Comparison of ENCODE assay signal across 12 cellular contexts in the genomic region with DNA sequence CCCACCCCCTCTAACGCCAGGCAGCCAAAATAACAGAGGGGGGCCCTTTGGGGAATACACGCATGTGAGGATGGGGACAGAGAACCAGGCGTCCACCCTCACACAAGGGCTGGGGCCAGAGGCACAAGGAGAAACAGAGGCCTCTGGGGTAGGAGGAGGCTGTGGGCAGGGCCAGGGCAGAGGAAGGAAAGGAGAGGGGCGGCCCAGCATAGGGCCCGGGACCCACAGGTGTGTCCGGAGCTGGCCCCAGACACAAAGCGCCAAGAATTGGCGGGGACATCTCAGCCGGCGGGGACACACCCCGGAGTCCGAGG. TPM values are rescaled to one million over a fixed set of nuclear protein-coding genes. Genes with fewer than 3 reads are reported as not detected.
DNase-seq lines count a peak whose midpoint lies in the region; ATAC-seq and TF ChIP-seq lines count a peak whose summit lies in the region.
"Had no signal": no experiment of that assay in that cellular context is flagged by ENCODE, and none has a peak within 500 bp of the region (broad histone marks: within the 10 kb centered on the region; RNA-seq: fewer than 3 reads in every experiment).

No MANE protein-coding gene starts in this region.

- H3K27ac ChIP-seq in iPS-20b (ENCODE audit: low read length) = no peak overlapping the region

- TF ChIP-seq CTCF in chondrocyte (IDR thresholded peaks at IDR 0.05) = no peak

- peaks cover 6% of the 10 kb centered on the region; the same call in 1 of the 2 replicates for H3K4me1 ChIP-seq in iPS-20b (ENCODE audit: insufficient read depth, low read length)

- H3K27me3 Mint-ChIP-seq in chondrocyte (ENCODE audit: low read depth) = no peaks in the 10 kb centered on the region

- ATAC-seq in GM19035 (IDR thresholded peaks at IDR 0.05; ENCODE audit: unreplicated experiment) (no peak), GM18520 (IDR thresholded peaks at IDR 0.05; ENCODE audit: unreplicated experiment) (no peak)
- ATAC-seq: sciatic nerve had no signal

- H3K9ac ChIP-seq in iPS-20b (ENCODE audit: low read depth, low read length) = peak overlapping the region; percentile 73; the same call in 1 of the 2 replicates

- no peaks in the 10 kb centered on the region for H3K9me3 ChIP-seq in iPS-20b (ENCODE audit: insufficient read depth, low read depth, low read length)

- no peaks in the 10 kb centered on the region for H3K36me3 ChIP-seq in H7 (replicated peaks; ENCODE audit: control insufficient read depth, insufficient read depth, low read length)
- H3K36me3 ChIP-seq in iPS-20b (ENCODE audit: insufficient read depth, low read depth, low read length) = no peaks in the 10 kb centered on the region

- H3K27me3 ChIP-seq in H7 (ENCODE audit: control insufficient read depth, insufficient read depth, low read length) (peaks cover 19% of the 10 kb centered on the region; the same call in 1 of the 2 replicates), iPS-20b (ENCODE audit: insufficient read depth, low read length) (peaks cover 20% of the 10 kb centered on the region)

- in situ Hi-C loops in KBM-7 (cut with MboI; ENCODE audit: low pct_unique_long_range_greater_than_20kb, low sequenced_read_pairs) = no loop called here

- H3K36me3 Mint-ChIP-seq in chondrocyte (ENCODE audit: low read depth) = no peaks in the 10 kb centered on the region

- no peak for DNase-seq in H7
- no peak for DNase-seq in chondrocyte (ENCODE audit: low spot score)
- no peak for DNase-seq in skeletal muscle cell (ENCODE audit: low read depth)
- no peak for DNase-seq in KBM-7
- no peak for DNase-seq in SHP77 treated with DMSO at 0.1 percent for 48 hours (lab: John Stamatoyannopoulos, UW)
- DNase-seq: activated effector memory CD4-positive, alpha-beta T cell treated with Interleukin-2 at 50 U/mL for 16 hours; effector CD8-positive, alpha-beta T cell; NCI-H1092 had no signal

- no peaks in the 10 kb centered on the region for H3K9me3 Mint-ChIP-seq in chondrocyte (ENCODE audit: low read depth)

- peaks cover 34% of the 10 kb centered on the region for H3K4me1 Mint-ChIP-seq in chondrocyte (ENCODE audit: low read depth)

- H3K27ac Mint-ChIP-seq in chondrocyte (ENCODE audit: unreplicated experiment) = no peak overlapping the region

- H3K4me3 Mint-ChIP-seq in chondrocyte (ENCODE audit: unreplicated experiment) = peak overlapping the region; percentile 68

- peak overlapping the region; percentile 71 for H3K4me3 ChIP-seq in H7 (ENCODE audit: insufficient read depth, low read depth, low read length)
- peak overlapping the region; percentile 68 for H3K4me3 ChIP-seq in iPS-20b (ENCODE audit: low read length)
- H3K4me3 ChIP-seq in skeletal muscle cell (ENCODE audit: low read depth, low read length) = peak overlapping the region; percentile 67

RNA-seq across cellular contexts. Expression of gene PLEKHG5, which starts 6.7 kb away (rescaled TPM):
- total RNA-seq in H7 (2014; rRNA removed; shearing (Covaris generic)) = 17.2 and 27.4 TPM in 2 replicates
- total RNA-seq in chondrocyte = 32.4 to 50.5 TPM (median 33.6 TPM) in 3 replicates

RNA-seq across cellular contexts. Expression of gene TNFRSF25, which starts 18.8 kb away (rescaled TPM):
- total RNA-seq in H7 (2014; rRNA removed; shearing (Covaris generic)) = 5.4 and 15.7 TPM in 2 replicates
- 20.1 to 32.4 TPM (median 21.4 TPM) in 3 replicates for total RNA-seq in chondrocyte
